ENCODE assay signal across 1 cellular context in the genomic region with DNA sequence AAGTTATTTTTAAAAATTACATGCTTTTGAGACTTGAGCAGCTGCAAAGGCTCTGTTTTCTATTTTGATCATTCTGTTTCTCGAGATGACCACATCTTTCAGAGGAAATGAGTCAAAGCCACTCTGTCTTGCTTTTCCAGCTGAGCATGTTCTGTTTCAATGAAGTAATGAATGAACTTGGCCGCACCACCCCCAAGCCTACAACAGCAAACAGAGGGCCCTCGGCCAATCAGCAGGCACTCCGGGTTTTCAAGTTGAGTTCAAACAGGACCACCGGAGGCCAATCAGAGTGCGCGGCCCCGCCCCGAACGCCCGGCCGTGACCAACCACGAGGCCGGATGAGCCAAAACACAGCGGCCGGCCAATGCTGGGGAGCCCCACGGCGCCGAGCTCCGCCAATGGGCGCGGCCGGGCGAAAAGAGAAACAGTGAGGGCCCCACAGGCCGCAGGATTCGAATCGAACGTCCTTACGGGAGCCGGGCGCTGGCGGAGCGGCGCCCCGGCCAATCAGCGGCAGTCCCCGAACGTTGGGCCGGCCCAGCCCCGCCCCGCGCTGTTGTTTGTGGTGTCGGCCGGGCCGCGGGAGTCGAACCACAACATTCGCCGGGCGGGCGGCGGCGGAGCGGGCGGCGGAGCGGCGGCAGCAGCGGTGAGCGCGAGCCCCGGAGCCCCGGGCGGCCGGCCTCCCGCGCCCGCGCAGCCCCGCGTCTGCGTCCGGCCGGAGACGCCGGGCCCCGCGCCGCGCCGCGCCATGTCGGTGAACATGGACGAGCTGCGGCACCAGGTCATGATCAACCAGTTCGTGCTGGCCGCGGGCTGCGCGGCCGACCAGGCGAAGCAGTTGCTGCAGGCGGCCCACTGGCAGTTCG.
TF ChIP-seq lines count a peak whose summit lies in the region.

A gene (plus strand): TSS at position 594 of the 869 bp plus-strand sequence. CDS start 158 bp downstream, at position 752.

TF ChIP-seq in HepG2, 621 proteins besides CTCF, POLR2A, EP300 and RAD21 (continued from another document and continues in another):
- TF ChIP-seq CBX2 (IDR thresholded peaks at IDR 0.05; ENCODE audit: low read depth, low read length), result no peak
- peak; percentile 89; the same call in 1 of the 2 replicates for TF ChIP-seq CBX2 (CRISPR knock-in tag; IDR thresholded peaks at IDR 0.05; ENCODE audit: low read depth)
- TF ChIP-seq KDM5A (IDR thresholded peaks at IDR 0.05; ENCODE audit: borderline replicate concordance, low read length), result no peak
- TF ChIP-seq HES4 (CRISPR knock-in tag; IDR thresholded peaks at IDR 0.05; ENCODE audit: borderline replicate concordance), result peak; percentile 12; the same call in 1 of the 2 replicates
- peak; percentile 27; the same call in 1 of the 2 replicates for TF ChIP-seq ZFP90 (CRISPR knock-in tag; IDR thresholded peaks at IDR 0.05; ENCODE audit: borderline replicate concordance)
- peak; percentile 49; the same call in 1 of the 2 replicates for TF ChIP-seq ZNF709 (CRISPR knock-in tag; IDR thresholded peaks at IDR 0.05)
- TF ChIP-seq ZKSCAN1 (IDR thresholded peaks at IDR 0.05; ENCODE audit: low read length), result no peak
- peak; percentile 80 for TF ChIP-seq GATAD1 (CRISPR knock-in tag; IDR thresholded peaks at IDR 0.05)
- peak; percentile 73 for TF ChIP-seq TBX3 (IDR thresholded peaks at IDR 0.05; ENCODE audit: borderline replicate concordance)
- TF ChIP-seq ZNF101 (CRISPR knock-in tag; IDR thresholded peaks at IDR 0.05; ENCODE audit: borderline replicate concordance, low read depth), result no peak
- TF ChIP-seq ZNF614 (CRISPR knock-in tag; IDR thresholded peaks at IDR 0.05; ENCODE audit: borderline replicate concordance), result no peak
- TF ChIP-seq AGO1 (IDR thresholded peaks at IDR 0.05; ENCODE audit: low read depth, low read length, poor library complexity, severe bottlenecking), result no peak
- no peak for TF ChIP-seq KAT2B (IDR thresholded peaks at IDR 0.05; ENCODE audit: borderline replicate concordance, low read depth, low read length)
- TF ChIP-seq SUZ12 (IDR thresholded peaks at IDR 0.05; ENCODE audit: low read depth, low read length), result no peak
- no peak for TF ChIP-seq ZNF761 (CRISPR knock-in tag; conservative IDR thresholded peaks at IDR 0.05)
- TF ChIP-seq MEIS2 (CRISPR knock-in tag; IDR thresholded peaks at IDR 0.05), result peak; percentile 69; the same call in 1 of the 2 replicates
- peak; percentile 76 for TF ChIP-seq PITX1 (CRISPR knock-in tag; IDR thresholded peaks at IDR 0.05)
- TF ChIP-seq, protein P1, sequence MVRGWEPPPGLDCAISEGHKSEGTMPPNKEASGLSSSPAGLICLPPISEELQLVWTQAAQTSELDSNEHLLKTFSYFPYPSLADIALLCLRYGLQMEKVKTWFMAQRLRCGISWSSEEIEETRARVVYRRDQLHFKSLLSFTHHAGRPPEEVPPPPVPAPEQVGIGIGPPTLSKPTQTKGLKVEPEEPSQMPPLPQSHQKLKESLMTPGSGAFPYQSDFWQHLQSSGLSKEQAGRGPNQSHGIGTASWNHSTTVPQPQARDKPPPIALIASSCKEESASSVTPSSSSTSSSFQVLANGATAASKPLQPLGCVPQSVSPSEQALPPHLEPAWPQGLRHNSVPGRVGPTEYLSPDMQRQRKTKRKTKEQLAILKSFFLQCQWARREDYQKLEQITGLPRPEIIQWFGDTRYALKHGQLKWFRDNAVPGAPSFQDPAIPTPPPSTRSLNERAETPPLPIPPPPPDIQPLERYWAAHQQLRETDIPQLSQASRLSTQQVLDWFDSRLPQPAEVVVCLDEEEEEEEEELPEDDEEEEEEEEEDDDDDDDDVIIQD (CRISPR knock-in tag; IDR thresholded peaks at IDR 0.05; ENCODE audit: low read depth), result peak; percentile 24; the same call in 1 of the 2 replicates
- TF ChIP-seq AHR (CRISPR knock-in tag; IDR thresholded peaks at IDR 0.05), result no peak
- TF ChIP-seq ZFP1 (CRISPR knock-in tag; IDR thresholded peaks at IDR 0.05), result no peak
- TF ChIP-seq, protein P2, sequence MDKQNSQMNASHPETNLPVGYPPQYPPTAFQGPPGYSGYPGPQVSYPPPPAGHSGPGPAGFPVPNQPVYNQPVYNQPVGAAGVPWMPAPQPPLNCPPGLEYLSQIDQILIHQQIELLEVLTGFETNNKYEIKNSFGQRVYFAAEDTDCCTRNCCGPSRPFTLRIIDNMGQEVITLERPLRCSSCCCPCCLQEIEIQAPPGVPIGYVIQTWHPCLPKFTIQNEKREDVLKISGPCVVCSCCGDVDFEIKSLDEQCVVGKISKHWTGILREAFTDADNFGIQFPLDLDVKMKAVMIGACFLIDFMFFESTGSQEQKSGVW (CRISPR knock-in tag; IDR thresholded peaks at IDR 0.05; ENCODE audit: borderline replicate concordance), result no peak
- TF ChIP-seq RARA (CRISPR knock-in tag; IDR thresholded peaks at IDR 0.05), result peak; percentile 42; the same call in 1 of the 2 replicates
- TF ChIP-seq RFX3 (CRISPR knock-in tag; IDR thresholded peaks at IDR 0.05), result no peak
- TF ChIP-seq RFX1 (IDR thresholded peaks at IDR 0.05), result no peak
- TF ChIP-seq, protein P3, sequence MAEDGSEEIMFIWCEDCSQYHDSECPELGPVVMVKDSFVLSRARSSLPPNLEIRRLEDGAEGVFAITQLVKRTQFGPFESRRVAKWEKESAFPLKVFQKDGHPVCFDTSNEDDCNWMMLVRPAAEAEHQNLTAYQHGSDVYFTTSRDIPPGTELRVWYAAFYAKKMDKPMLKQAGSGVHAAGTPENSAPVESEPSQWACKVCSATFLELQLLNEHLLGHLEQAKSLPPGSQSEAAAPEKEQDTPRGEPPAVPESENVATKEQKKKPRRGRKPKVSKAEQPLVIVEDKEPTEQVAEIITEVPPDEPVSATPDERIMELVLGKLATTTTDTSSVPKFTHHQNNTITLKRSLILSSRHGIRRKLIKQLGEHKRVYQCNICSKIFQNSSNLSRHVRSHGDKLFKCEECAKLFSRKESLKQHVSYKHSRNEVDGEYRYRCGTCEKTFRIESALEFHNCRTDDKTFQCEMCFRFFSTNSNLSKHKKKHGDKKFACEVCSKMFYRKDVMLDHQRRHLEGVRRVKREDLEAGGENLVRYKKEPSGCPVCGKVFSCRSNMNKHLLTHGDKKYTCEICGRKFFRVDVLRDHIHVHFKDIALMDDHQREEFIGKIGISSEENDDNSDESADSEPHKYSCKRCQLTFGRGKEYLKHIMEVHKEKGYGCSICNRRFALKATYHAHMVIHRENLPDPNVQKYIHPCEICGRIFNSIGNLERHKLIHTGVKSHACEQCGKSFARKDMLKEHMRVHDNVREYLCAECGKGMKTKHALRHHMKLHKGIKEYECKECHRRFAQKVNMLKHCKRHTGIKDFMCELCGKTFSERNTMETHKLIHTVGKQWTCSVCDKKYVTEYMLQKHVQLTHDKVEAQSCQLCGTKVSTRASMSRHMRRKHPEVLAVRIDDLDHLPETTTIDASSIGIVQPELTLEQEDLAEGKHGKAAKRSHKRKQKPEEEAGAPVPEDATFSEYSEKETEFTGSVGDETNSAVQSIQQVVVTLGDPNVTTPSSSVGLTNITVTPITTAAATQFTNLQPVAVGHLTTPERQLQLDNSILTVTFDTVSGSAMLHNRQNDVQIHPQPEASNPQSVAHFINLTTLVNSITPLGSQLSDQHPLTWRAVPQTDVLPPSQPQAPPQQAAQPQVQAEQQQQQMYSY (CRISPR knock-in tag; IDR thresholded peaks at IDR 0.05), result peak; percentile 66
- no peak for TF ChIP-seq RARG (CRISPR knock-in tag; IDR thresholded peaks at IDR 0.05; ENCODE audit: low read depth)
- TF ChIP-seq ZNF382 (CRISPR knock-in tag; IDR thresholded peaks at IDR 0.05; ENCODE audit: borderline replicate concordance), result no peak
- TF ChIP-seq, protein P4, sequence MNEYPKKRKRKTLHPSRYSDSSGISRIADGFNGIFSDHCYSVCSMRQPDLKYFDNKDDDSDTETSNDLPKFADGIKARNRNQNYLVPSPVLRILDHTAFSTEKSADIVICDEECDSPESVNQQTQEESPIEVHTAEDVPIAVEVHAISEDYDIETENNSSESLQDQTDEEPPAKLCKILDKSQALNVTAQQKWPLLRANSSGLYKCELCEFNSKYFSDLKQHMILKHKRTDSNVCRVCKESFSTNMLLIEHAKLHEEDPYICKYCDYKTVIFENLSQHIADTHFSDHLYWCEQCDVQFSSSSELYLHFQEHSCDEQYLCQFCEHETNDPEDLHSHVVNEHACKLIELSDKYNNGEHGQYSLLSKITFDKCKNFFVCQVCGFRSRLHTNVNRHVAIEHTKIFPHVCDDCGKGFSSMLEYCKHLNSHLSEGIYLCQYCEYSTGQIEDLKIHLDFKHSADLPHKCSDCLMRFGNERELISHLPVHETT (CRISPR knock-in tag; conservative IDR thresholded peaks at IDR 0.05), result no peak
- peak; percentile 75; the same call in 1 of the 2 replicates for TF ChIP-seq ZNF160 (CRISPR knock-in tag; IDR thresholded peaks at IDR 0.05)
- TF ChIP-seq ZFYVE20 (CRISPR knock-in tag; IDR thresholded peaks at IDR 0.05; ENCODE audit: borderline replicate concordance, low read depth), result no peak
- peak; percentile 19; the same call in 1 of the 2 replicates for TF ChIP-seq CEBPG (CRISPR knock-in tag; IDR thresholded peaks at IDR 0.05)
- no peak for TF ChIP-seq EZH2 (conservative IDR thresholded peaks at IDR 0.05; ENCODE audit: low read depth, low read length)
- peak; percentile 88 for TF ChIP-seq ZNF564 (CRISPR knock-in tag; IDR thresholded peaks at IDR 0.05)
- no peak for TF ChIP-seq TBP (CRISPR knock-in tag; IDR thresholded peaks at IDR 0.05)
- TF ChIP-seq ZNF256 (CRISPR knock-in tag; conservative IDR thresholded peaks at IDR 0.05), result no peak
- TF ChIP-seq, protein P5, sequence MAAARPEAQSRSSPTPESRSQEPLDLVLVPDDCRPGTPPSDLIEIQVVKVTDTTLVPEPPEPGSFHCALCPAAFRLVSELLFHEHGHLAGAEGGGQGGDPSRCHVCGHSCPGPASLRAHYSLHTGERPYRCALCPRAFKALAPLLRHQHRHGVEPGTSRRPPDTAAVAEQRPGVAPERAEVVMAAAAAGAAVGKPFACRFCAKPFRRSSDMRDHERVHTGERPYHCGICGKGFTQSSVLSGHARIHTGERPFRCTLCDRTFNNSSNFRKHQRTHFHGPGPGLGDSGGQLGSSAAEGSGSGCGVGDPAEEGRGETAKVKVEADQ (CRISPR knock-in tag; IDR thresholded peaks at IDR 0.05; ENCODE audit: borderline replicate concordance), result no peak; the same call in 1 of the 2 replicates
- TF ChIP-seq TBX2 (CRISPR knock-in tag; IDR thresholded peaks at IDR 0.05; ENCODE audit: borderline replicate concordance), result peak; percentile 78
- TF ChIP-seq ELF4 (CRISPR knock-in tag; IDR thresholded peaks at IDR 0.05; ENCODE audit: borderline replicate concordance), result no peak
- no peak for TF ChIP-seq REXO4 (CRISPR knock-in tag; IDR thresholded peaks at IDR 0.05; ENCODE audit: borderline replicate concordance)
- TF ChIP-seq, protein P6, sequence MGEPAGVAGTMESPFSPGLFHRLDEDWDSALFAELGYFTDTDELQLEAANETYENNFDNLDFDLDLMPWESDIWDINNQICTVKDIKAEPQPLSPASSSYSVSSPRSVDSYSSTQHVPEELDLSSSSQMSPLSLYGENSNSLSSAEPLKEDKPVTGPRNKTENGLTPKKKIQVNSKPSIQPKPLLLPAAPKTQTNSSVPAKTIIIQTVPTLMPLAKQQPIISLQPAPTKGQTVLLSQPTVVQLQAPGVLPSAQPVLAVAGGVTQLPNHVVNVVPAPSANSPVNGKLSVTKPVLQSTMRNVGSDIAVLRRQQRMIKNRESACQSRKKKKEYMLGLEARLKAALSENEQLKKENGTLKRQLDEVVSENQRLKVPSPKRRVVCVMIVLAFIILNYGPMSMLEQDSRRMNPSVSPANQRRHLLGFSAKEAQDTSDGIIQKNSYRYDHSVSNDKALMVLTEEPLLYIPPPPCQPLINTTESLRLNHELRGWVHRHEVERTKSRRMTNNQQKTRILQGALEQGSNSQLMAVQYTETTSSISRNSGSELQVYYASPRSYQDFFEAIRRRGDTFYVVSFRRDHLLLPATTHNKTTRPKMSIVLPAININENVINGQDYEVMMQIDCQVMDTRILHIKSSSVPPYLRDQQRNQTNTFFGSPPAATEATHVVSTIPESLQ (CRISPR knock-in tag; conservative IDR thresholded peaks at IDR 0.05), result no peak
- TF ChIP-seq, protein P7, sequence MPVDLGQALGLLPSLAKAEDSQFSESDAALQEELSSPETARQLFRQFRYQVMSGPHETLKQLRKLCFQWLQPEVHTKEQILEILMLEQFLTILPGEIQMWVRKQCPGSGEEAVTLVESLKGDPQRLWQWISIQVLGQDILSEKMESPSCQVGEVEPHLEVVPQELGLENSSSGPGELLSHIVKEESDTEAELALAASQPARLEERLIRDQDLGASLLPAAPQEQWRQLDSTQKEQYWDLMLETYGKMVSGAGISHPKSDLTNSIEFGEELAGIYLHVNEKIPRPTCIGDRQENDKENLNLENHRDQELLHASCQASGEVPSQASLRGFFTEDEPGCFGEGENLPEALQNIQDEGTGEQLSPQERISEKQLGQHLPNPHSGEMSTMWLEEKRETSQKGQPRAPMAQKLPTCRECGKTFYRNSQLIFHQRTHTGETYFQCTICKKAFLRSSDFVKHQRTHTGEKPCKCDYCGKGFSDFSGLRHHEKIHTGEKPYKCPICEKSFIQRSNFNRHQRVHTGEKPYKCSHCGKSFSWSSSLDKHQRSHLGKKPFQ (CRISPR knock-in tag; IDR thresholded peaks at IDR 0.05; ENCODE audit: insufficient replicate concordance), result no peak
- no peak for TF ChIP-seq ZNF205 (CRISPR knock-in tag; IDR thresholded peaks at IDR 0.05)
- no peak for TF ChIP-seq ADNP (CRISPR knock-in tag; IDR thresholded peaks at IDR 0.05)
